In the genomic region with DNA sequence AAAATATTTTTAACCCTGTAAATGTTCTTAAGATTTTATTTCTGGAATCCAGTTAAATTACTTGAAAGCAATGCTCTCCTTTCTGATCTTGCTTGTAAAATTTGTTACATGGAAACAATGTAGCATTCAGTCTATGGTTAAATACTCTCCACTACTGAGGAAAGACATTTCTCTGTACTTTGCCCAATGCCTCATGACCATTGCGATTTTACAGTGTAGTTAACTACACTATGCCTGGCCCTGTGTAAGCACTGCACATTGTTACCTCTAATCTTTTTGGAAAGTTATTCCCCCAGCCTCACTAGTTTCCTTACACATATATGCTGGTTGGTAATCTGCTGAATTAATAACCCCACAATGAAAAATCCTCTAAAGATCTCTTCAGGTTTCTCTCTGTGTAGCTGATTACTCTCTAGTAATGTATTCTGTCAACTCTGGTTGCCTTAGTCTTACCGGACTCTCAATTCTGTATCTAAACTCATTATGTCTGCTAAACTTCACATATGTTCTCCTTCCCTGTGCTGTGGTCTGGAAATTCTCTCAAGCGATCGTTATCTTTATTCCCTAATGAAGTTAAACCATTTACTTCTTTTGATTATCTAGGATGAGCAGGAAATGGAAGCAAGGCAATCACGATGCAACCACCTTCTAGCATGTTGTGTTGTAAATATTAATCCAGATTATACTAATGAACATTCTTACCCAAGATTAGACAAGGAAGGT, we compare ENCODE assay signal across 18 cellular contexts. TPM values are rescaled to one million over a fixed set of nuclear protein-coding genes. Genes with fewer than 3 reads are reported as not detected.
DNase-seq lines count a peak whose midpoint lies in the region; ATAC-seq, FAIRE-seq and TF ChIP-seq lines count a peak whose summit lies in the region.
"Had no signal": no experiment of that assay in that cellular context is flagged by ENCODE, and none has a peak within 500 bp of the region (broad histone marks: within the 10 kb centered on the region; RNA-seq: fewer than 3 reads in every experiment).

No MANE protein-coding gene starts in this region.

- no peak overlapping the region for H2BK15ac ChIP-seq in H1 (ENCODE audit: low read length)

- H3K14ac ChIP-seq in H1 (ENCODE audit: insufficient read length), result no peak overlapping the region

- H3K56ac ChIP-seq in H1 (replicated peaks; ENCODE audit: insufficient read length, low read depth, low read length), result no peak overlapping the region

- H3K4me1 ChIP-seq in H1 (replicated peaks in 1 of 4; ENCODE audit: control insufficient read depth in 3 of 4, insufficient read depth in 4 of 4, low read length in 3 of 4), result no peaks in the 10 kb centered on the region
- no peaks in the 10 kb centered on the region for H3K4me1 ChIP-seq in mucosa of descending colon (ENCODE audit: low read depth)

- H3K9me3 ChIP-seq in H1 (ENCODE audit: insufficient read depth in 2 of 2, low read depth in 1 of 2, low read length in 1 of 2) (no peaks in the 10 kb centered on the region), mucosa of descending colon (no peaks in the 10 kb centered on the region)

- peak; percentile 99 for ATAC-seq in mucosa of descending colon
- ATAC-seq in HG03457 (IDR thresholded peaks at IDR 0.05; ENCODE audit: unreplicated experiment), result no peak
- ATAC-seq in GM21526 (IDR thresholded peaks at IDR 0.05; ENCODE audit: low FRiP score, unreplicated experiment), result no peak
- ATAC-seq in GM19455 (IDR thresholded peaks at IDR 0.05; ENCODE audit: unreplicated experiment), result no peak

- no peak for TF ChIP-seq POLR2A in H1 (IDR thresholded peaks at IDR 0.05; ENCODE audit: control extremely low read depth in 1 of 2, low read depth in 2 of 2, low read length in 2 of 2)

- H2AK5ac ChIP-seq in H1 (ENCODE audit: low read depth, low read length), result no peak overlapping the region

- POLR2A ChIA-PET in H1 (lab: Charles Lee; ENCODE audit: partially characterized antibody), result no interaction called here

- no peaks in the 10 kb centered on the region for H3K27me3 ChIP-seq in H1 (replicated peaks in 1 of 4; ENCODE audit: control insufficient read depth in 3 of 4, extremely low read depth in 1 of 4, insufficient read depth in 3 of 4, low read length in 3 of 4)

- H3K23ac ChIP-seq in H1 (ENCODE audit: insufficient read length), result no peak overlapping the region

- H3K36me3 ChIP-seq in H1 (ENCODE audit: control insufficient read depth in 2 of 4, insufficient read depth in 4 of 4, low read length in 3 of 4), result no peaks in the 10 kb centered on the region
- H3K36me3 ChIP-seq in mucosa of descending colon (ENCODE audit: low read depth), result no peaks in the 10 kb centered on the region

- intact Hi-C loops in mucosa of descending colon (cut with DNase I, micrococcal nuclease), result no loop called here

- H3K23me2 ChIP-seq in H1 (ENCODE audit: low read depth, low read length), result no peaks in the 10 kb centered on the region

- H4K91ac ChIP-seq in H1 (replicated peaks; ENCODE audit: insufficient read length, low read length), result no peak overlapping the region

- H3K79me1 ChIP-seq in H1 (ENCODE audit: low read depth, low read length), result no peaks in the 10 kb centered on the region

- H2AFZ ChIP-seq in H1 (ENCODE audit: low read length), result peak overlapping the region; percentile 65
- H2AFZ ChIP-seq: GM23248, PC-9 had no signal

- H3K4me3 ChIP-seq in H1 (ENCODE audit: extremely low read depth in 1 of 4, insufficient read depth in 2 of 4, low read depth in 3 of 4, low read length in 4 of 4) (no peak overlapping the region), mucosa of descending colon (no peak overlapping the region)
- H3K4me3 ChIP-seq: GM23248, PC-9 had no signal

- TF ChIP-seq RAD21 in H1 (IDR thresholded peaks at IDR 0.05 in 1 of 2, conservative IDR thresholded peaks at IDR 0.05 in 1 of 2; ENCODE audit: low read depth in 2 of 2, low read length in 2 of 2), result no peak

- H3K18ac ChIP-seq in H1 (ENCODE audit: extremely low read depth, low read length), result no peak overlapping the region

- DNase-seq in NCI-H82 treated with DMSO at 0.1 percent for 48 hours (lab: John Stamatoyannopoulos, UW; ENCODE audit: unreplicated experiment) (peak; percentile 1), H1 (ENCODE audit: low read depth in 1 of 2, low spot score in 2 of 2) (no peak), mucosa of descending colon (peak in 1 of 3 donors; percentile 38), DMS79 (lab: John Stamatoyannopoulos, UW) (no peak)
- DNase-seq: ACHN, DND-41, GM23248, KBM-7, MV-4-11, NCI-H1417, NCI-H187 treated with DMSO at 0.1 percent for 48 hours, NCI-H226, NCI-H524, PC-9 had no signal

- H4K5ac ChIP-seq in H1 (ENCODE audit: insufficient read length, low read depth, low read length), result no peak overlapping the region

- no peaks in the 10 kb centered on the region for H4K20me1 ChIP-seq in H1 (replicated peaks in 1 of 2; ENCODE audit: control insufficient read depth in 1 of 2, insufficient read depth in 2 of 2, low read length in 2 of 2)

- 91% methylated on average over 5 of the region's 5 CpGs; no CpG with 5 or more reads in 1 of the 2 experiments for WGBS in H1 (ENCODE audit: extremely low coverage in 1 of 2, insufficient coverage in 1 of 2, insufficient read length in 1 of 2, insufficient replicate concordance in 2 of 2, low coverage in 1 of 2, low lambda C conversion rate in 2 of 2, missing lambda C conversion rate in 1 of 2), 2 experiments

- H4K8ac ChIP-seq in H1 (ENCODE audit: extremely low read depth, insufficient read depth, low read length), result no peak overlapping the region

- no peak for TF ChIP-seq EP300 in H1 (IDR thresholded peaks at IDR 0.05; ENCODE audit: borderline replicate concordance in 1 of 2, low read depth in 2 of 2, low read length in 2 of 2)

- CTCF ChIA-PET in H1 (lab: Charles Lee; ENCODE audit: partially characterized antibody), result no interaction called here

- no peak overlapping the region for H2BK12ac ChIP-seq in H1 (ENCODE audit: low read depth, low read length)

- FAIRE-seq in H1 (lab: Jason Lieb, UNC), result no peak

- H2BK120ac ChIP-seq in H1 (replicated peaks; ENCODE audit: low read depth, low read length), result no peak overlapping the region

- no peaks in the 10 kb centered on the region for H3K79me2 ChIP-seq in H1 (ENCODE audit: control insufficient read depth in 1 of 2, insufficient read depth in 2 of 2, low read length in 2 of 2)

- H3K4ac ChIP-seq in H1 (replicated peaks; ENCODE audit: insufficient read length, low read depth, low read length), result no peak overlapping the region

- no peak overlapping the region for H2BK20ac ChIP-seq in H1 (ENCODE audit: low read length)

- H3K9ac ChIP-seq in H1 (replicated peaks in 1 of 4; ENCODE audit: extremely low read depth in 1 of 4, low read depth in 3 of 4, low read length in 3 of 4), result no peak overlapping the region
- H3K9ac ChIP-seq: GM23248 had no signal

- H3K27ac ChIP-seq in H1 (ENCODE audit: low read depth, low read length), result no peak overlapping the region
- H3K27ac ChIP-seq: C4-2B, GM23248, PC-9 had no signal

- no peak overlapping the region for H3K4me2 ChIP-seq in H1 (ENCODE audit: insufficient read depth in 1 of 2, low read depth in 2 of 2, low read length in 2 of 2)
- H3K4me2 ChIP-seq: PC-9 had no signal

- no peak overlapping the region for H2BK5ac ChIP-seq in H1 (ENCODE audit: low read depth, low read length)

- no peak for TF ChIP-seq CTCF in H1 (IDR thresholded peaks at IDR 0.05; ENCODE audit: control extremely low read depth in 1 of 3, insufficient read depth in 1 of 3, low read depth in 1 of 3, low read length in 3 of 3)
- TF ChIP-seq CTCF in mucosa of descending colon (IDR thresholded peaks at IDR 0.05), result no peak

TF ChIP-seq in H1, 55 proteins besides CTCF, POLR2A, EP300 and RAD21:
- no peak for TF ChIP-seq YY1 (IDR thresholded peaks at IDR 0.05; ENCODE audit: low read depth, low read length)
- no peak for TF ChIP-seq SIN3A (conservative IDR thresholded peaks at IDR 0.05 in 1 of 2, IDR thresholded peaks at IDR 0.05 in 1 of 2; ENCODE audit: low read depth in 1 of 2, low read length in 2 of 2)
- no peak for TF ChIP-seq CHD2 (IDR thresholded peaks at IDR 0.05; ENCODE audit: low read length)
- TF ChIP-seq EGR1 (IDR thresholded peaks at IDR 0.05; ENCODE audit: borderline replicate concordance, low read depth, low read length), result no peak
- no peak for TF ChIP-seq POU5F1 (IDR thresholded peaks at IDR 0.05; ENCODE audit: low read depth, low read length)
- no peak for TF ChIP-seq SP4 (IDR thresholded peaks at IDR 0.05; ENCODE audit: low read length)
- no peak for TF ChIP-seq BACH1 (IDR thresholded peaks at IDR 0.05; ENCODE audit: low read length)

RNA-seq across cellular contexts. Expression of gene TMEM106B, which starts 58.7 kb away (rescaled TPM):
- total RNA-seq in H1 (2021; fragmentation: NEBNext Ultra II Directional; extraction: Animal tissue kit (Norgen Biotek cat#: 25700)), result 27.5 and 29.1 TPM in 2 replicates
- polyA plus RNA-seq in H1 (2011; rRNA removed), result 9.0 and 16.0 TPM in 2 replicates
- polyA plus RNA-seq in H1 (2011; cell fraction: cytosol; rRNA removed), result 16.5 TPM
- 5.0 TPM for polyA plus RNA-seq in H1 (2011; cell fraction: nucleus; rRNA removed)
- 12.7 to 18.8 TPM (median 15.2 TPM) in 4 replicates for polyA plus RNA-seq in H1 (2012, experiment 1 of 2)
- polyA plus RNA-seq in H1 (2012, experiment 2 of 2), result 3.7 TPM
- polyA plus RNA-seq in H1 (2013, experiment 1 of 2), result 33.6 TPM
- polyA plus RNA-seq in H1 (2013, experiment 2 of 2), result 39.4 TPM
- polyA minus RNA-seq in H1 (2011; rRNA and poly(A)+ RNA removed), result 19.7 and 37.6 TPM in 2 replicates
- 38.7 TPM for polyA minus RNA-seq in H1 (2011; cell fraction: cytosol; rRNA and poly(A)+ RNA removed)
- 26.5 TPM for polyA minus RNA-seq in H1 (2011; cell fraction: nucleus; rRNA and poly(A)+ RNA removed)
- 10 to 100 TPM; 44.0 to 64.8 (median 60.2) TPM for total RNA-seq in mucosa of descending colon
